8 cellular contexts compared by ENCODE assay signal in genomic region chr19:6425732-6426686, GRCh38. TPM values are rescaled to one million over a fixed set of nuclear protein-coding genes. Genes with fewer than 3 reads are reported as not detected.
A peak's percentile ranks its signal among the peaks of the same experiment; 100 is the strongest.
DNase-seq lines count a peak whose midpoint lies in the region; ATAC-seq and TF ChIP-seq lines count a peak whose summit lies in the region.

No MANE protein-coding gene starts in this region.

- 83 to 89% methylated on average over 22 to 23 of the region's 23 CpGs for WGBS in tibial nerve, 2 donors

- DNase-seq in stimulated activated naive CD8-positive, alpha-beta T cell treated with anti-CD3 and anti-CD28 coated beads, Interleukin-15, Interleukin-2, amounts not matched to agents 100 U/mL and 50 U/mL, for 24 hours, result no peak
- DNase-seq in activated CD8-positive, alpha-beta T cell treated with anti-CD3 and anti-CD28 coated beads, Interleukin-2, amount 10 ng/mL, durations not matched to agents 7 days and 5 days, result no peak
- DNase-seq in tibial nerve (ENCODE audit: low spot score in 2 of 2), result no peak
- DNase-seq in NOMO-1 treated with DMSO at 0.1 percent for 48 hours (lab: John Stamatoyannopoulos, UW; ENCODE audit: unreplicated experiment), result no peak
- DNase-seq in nephron progenitor cell, result no peak

- H3K4me1 Mint-ChIP-seq in stimulated activated naive CD8-positive, alpha-beta T cell treated with anti-CD3 and anti-CD28 coated beads, Interleukin-15, Interleukin-2, amounts not matched to agents 100 ng/mL and 50 ng/mL, for 24 hours (ENCODE audit: low read depth), result peaks cover 38% of the 10 kb centered on the region
- H3K4me1 Mint-ChIP-seq in activated CD8-positive, alpha-beta T cell treated with anti-CD3 and anti-CD28 coated beads, Interleukin-2, amount 10 ng/mL, durations not matched to agents 7 days and 5 days (ENCODE audit: low read depth), result peaks cover 38% of the 10 kb centered on the region
- H3K4me1 Mint-ChIP-seq in nephron progenitor cell, result peaks cover 29% of the 10 kb centered on the region

- peak overlapping the region in 3 of 4 donors; percentile 20 to 37 (median 21) for H3K4me3 ChIP-seq in tibial nerve

- peak overlapping the region; percentile 80 for H3K27ac ChIP-seq in layer of hippocampus (ENCODE audit: low read depth, low read length)
- peak overlapping the region; percentile 78 to 92 (median 88) for H3K27ac ChIP-seq in tibial nerve

- ATAC-seq in stimulated activated naive CD8-positive, alpha-beta T cell treated with anti-CD3 and anti-CD28 coated beads, Interleukin-15, Interleukin-2, amounts not matched to agents 100 U/mL and 50 U/mL, for 24 hours, result no peak
- no peak for ATAC-seq in activated CD8-positive, alpha-beta T cell treated with anti-CD3 and anti-CD28 coated beads, Interleukin-2, amount 10 ng/mL, durations not matched to agents 7 days and 5 days
- ATAC-seq in GM21515 (IDR thresholded peaks at IDR 0.05; ENCODE audit: unreplicated experiment), result no peak

- peak overlapping the region; percentile 68 for H3K4me3 Mint-ChIP-seq in stimulated activated naive CD8-positive, alpha-beta T cell treated with anti-CD3 and anti-CD28 coated beads, Interleukin-15, Interleukin-2, amounts not matched to agents 100 ng/mL and 50 ng/mL, for 24 hours
- H3K4me3 Mint-ChIP-seq in activated CD8-positive, alpha-beta T cell treated with anti-CD3 and anti-CD28 coated beads, Interleukin-2, amount 10 ng/mL, durations not matched to agents 7 days and 5 days, result peak overlapping the region; percentile 68
- H3K4me3 Mint-ChIP-seq in nephron progenitor cell, result no peak overlapping the region

- H3K27me3 Mint-ChIP-seq in stimulated activated naive CD8-positive, alpha-beta T cell treated with anti-CD3 and anti-CD28 coated beads, Interleukin-15, Interleukin-2, amounts not matched to agents 100 ng/mL and 50 ng/mL, for 24 hours, result no peaks in the 10 kb centered on the region
- no peaks in the 10 kb centered on the region for H3K27me3 Mint-ChIP-seq in activated CD8-positive, alpha-beta T cell treated with anti-CD3 and anti-CD28 coated beads, Interleukin-2, amount 10 ng/mL, durations not matched to agents 7 days and 5 days (ENCODE audit: low read depth)
- H3K27me3 Mint-ChIP-seq in nephron progenitor cell (ENCODE audit: low read depth, poor library complexity), result peaks cover 26% of the 10 kb centered on the region

- H3K9me3 ChIP-seq in tibial nerve, result no peaks in the 10 kb centered on the region

- no peak for TF ChIP-seq EP300 in tibial nerve (IDR thresholded peaks at IDR 0.05)

- H3K9me3 Mint-ChIP-seq in stimulated activated naive CD8-positive, alpha-beta T cell treated with anti-CD3 and anti-CD28 coated beads, Interleukin-15, Interleukin-2, amounts not matched to agents 100 ng/mL and 50 ng/mL, for 24 hours, result no peaks in the 10 kb centered on the region
- no peaks in the 10 kb centered on the region for H3K9me3 Mint-ChIP-seq in activated CD8-positive, alpha-beta T cell treated with anti-CD3 and anti-CD28 coated beads, Interleukin-2, amount 10 ng/mL, durations not matched to agents 7 days and 5 days (ENCODE audit: insufficient read depth)
- H3K9me3 Mint-ChIP-seq in nephron progenitor cell, result peaks cover 9% of the 10 kb centered on the region

- POLR2A ChIA-PET in activated CD8-positive, alpha-beta T cell treated with anti-CD3 and anti-CD28 coated beads, Interleukin-2, amount 10 ng/mL, durations not matched to agents 7 days and 5 days (lab: Charles Lee), result interaction anchor here (1.5 to 1.8 kb wide), 2 partner anchors 9 to 56 kb away, joined by 3 to 11 read pairs; partner anchors contain the start of gene DENND1C

- CTCF ChIA-PET in activated CD8-positive, alpha-beta T cell treated with anti-CD3 and anti-CD28 coated beads, Interleukin-2, amount 10 ng/mL, durations not matched to agents 7 days and 5 days (lab: Charles Lee), result interaction anchor here (1.1 to 1.9 kb wide), 8 partner anchors 9 to 364 kb away, joined by 3 to 7 read pairs (median 4); partner anchors contain the start of genes ALKBH7, DENND1C and SLC25A23

- peak overlapping the region; percentile 90 for H3K27ac Mint-ChIP-seq in stimulated activated naive CD8-positive, alpha-beta T cell treated with anti-CD3 and anti-CD28 coated beads, Interleukin-15, Interleukin-2, amounts not matched to agents 100 ng/mL and 50 ng/mL, for 24 hours
- peak overlapping the region; percentile 97 for H3K27ac Mint-ChIP-seq in activated CD8-positive, alpha-beta T cell treated with anti-CD3 and anti-CD28 coated beads, Interleukin-2, amount 10 ng/mL, durations not matched to agents 7 days and 5 days
- H3K27ac Mint-ChIP-seq in nephron progenitor cell, result no peak overlapping the region

- no peak for TF ChIP-seq CTCF in tibial nerve (IDR thresholded peaks at IDR 0.05)
- TF ChIP-seq CTCF in nephron progenitor cell (IDR thresholded peaks at IDR 0.05), result no peak

- peaks cover 0 to 11% (median 0%) of the 10 kb centered on the region in 3 donors for H3K36me3 ChIP-seq in tibial nerve

- no peak for TF ChIP-seq POLR2A in tibial nerve (IDR thresholded peaks at IDR 0.05)

- peaks cover 0 to 35% (median 26%) of the 10 kb centered on the region in 4 donors for H3K4me1 ChIP-seq in tibial nerve

- no peaks in the 10 kb centered on the region for H3K27me3 ChIP-seq in layer of hippocampus (ENCODE audit: control insufficient read depth, insufficient read depth, low read length)
- H3K27me3 ChIP-seq in tibial nerve, result no peaks in the 10 kb centered on the region

- H3K36me3 Mint-ChIP-seq in stimulated activated naive CD8-positive, alpha-beta T cell treated with anti-CD3 and anti-CD28 coated beads, Interleukin-15, Interleukin-2, amounts not matched to agents 100 ng/mL and 50 ng/mL, for 24 hours (ENCODE audit: low read depth), result peaks cover 20% of the 10 kb centered on the region
- H3K36me3 Mint-ChIP-seq in activated CD8-positive, alpha-beta T cell treated with anti-CD3 and anti-CD28 coated beads, Interleukin-2, amount 10 ng/mL, durations not matched to agents 7 days and 5 days (ENCODE audit: low read depth), result peaks cover 17% of the 10 kb centered on the region
- peaks cover 15% of the 10 kb centered on the region for H3K36me3 Mint-ChIP-seq in nephron progenitor cell (ENCODE audit: low read depth)

RNA-seq across cellular contexts. Expression of gene KHSRP, which starts 1.4 kb away (rescaled TPM):
- total RNA-seq in activated CD8-positive, alpha-beta T cell treated with anti-CD3 and anti-CD28 coated beads, Interleukin-2, amount 10 ng/mL, durations not matched to agents 7 days and 5 days, result 100 to 1,000 TPM; 345 to 354 TPM
- 100 to 1,000 TPM in 3 of 4 donors, 10 to 100 TPM in 1; 79.5 to 147 (median 119) TPM for total RNA-seq in tibial nerve

RNA-seq across cellular contexts. Expression of gene SLC25A41, which starts 7.6 kb away (rescaled TPM):
- total RNA-seq in activated CD8-positive, alpha-beta T cell treated with anti-CD3 and anti-CD28 coated beads, Interleukin-2, amount 10 ng/mL, durations not matched to agents 7 days and 5 days, result under 1 TPM; 0.16 to 0.18 TPM
- total RNA-seq in tibial nerve, result under 1 TPM in 1 of 4 donors, not detected in 3; 0.63 TPM

RNA-seq across cellular contexts. Expression of gene GTF2F1, which starts 33.0 kb away (rescaled TPM):
- 10 to 100 TPM; 71.2 to 71.5 TPM for total RNA-seq in activated CD8-positive, alpha-beta T cell treated with anti-CD3 and anti-CD28 coated beads, Interleukin-2, amount 10 ng/mL, durations not matched to agents 7 days and 5 days
- total RNA-seq in tibial nerve, result 10 to 100 TPM; 29.5 to 50.9 (median 45.1) TPM

RNA-seq across cellular contexts. Expression of gene SLC25A23, which starts 33.6 kb away (rescaled TPM):
- total RNA-seq in activated CD8-positive, alpha-beta T cell treated with anti-CD3 and anti-CD28 coated beads, Interleukin-2, amount 10 ng/mL, durations not matched to agents 7 days and 5 days, result 10 to 100 TPM; 27.5 to 28.0 TPM
- total RNA-seq in tibial nerve, result 10 to 100 TPM; 33.2 to 45.6 (median 42.4) TPM

RNA-seq across cellular contexts. Expression of gene CRB3, which starts 38.1 kb away (rescaled TPM):
- 1 to 10 TPM in 1 of 2 experiments, not detected in 1; 1.1 TPM for total RNA-seq in activated CD8-positive, alpha-beta T cell treated with anti-CD3 and anti-CD28 coated beads, Interleukin-2, amount 10 ng/mL, durations not matched to agents 7 days and 5 days
- not detected for total RNA-seq in tibial nerve
